In the genomic region with DNA sequence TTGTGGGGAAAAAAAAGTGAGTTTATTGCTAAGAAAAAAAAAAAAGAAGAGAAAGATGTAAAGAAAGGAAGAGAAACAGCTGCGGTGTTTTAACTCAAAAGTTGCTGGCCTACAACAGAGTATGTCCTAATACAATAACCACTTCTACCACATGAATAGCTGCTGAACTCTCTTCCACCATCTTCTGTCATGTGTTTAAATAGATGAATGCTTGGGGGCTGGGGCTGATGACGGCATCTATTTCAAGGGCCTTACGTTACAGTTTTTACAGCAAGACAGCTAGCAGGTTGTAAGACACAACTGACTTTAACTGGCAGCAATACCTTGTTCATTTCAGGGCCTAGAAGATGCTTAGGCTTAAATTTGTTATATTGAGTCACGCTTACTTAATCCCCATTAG, we compare ENCODE assay signal across 1 cellular context.
TF ChIP-seq lines count a peak whose summit lies in the region.

No MANE protein-coding gene starts in this region.

TF ChIP-seq in IMR-90, 13 proteins besides CTCF, POLR2A, EP300 and RAD21 (continued from another document):
- TF ChIP-seq, protein P1, sequence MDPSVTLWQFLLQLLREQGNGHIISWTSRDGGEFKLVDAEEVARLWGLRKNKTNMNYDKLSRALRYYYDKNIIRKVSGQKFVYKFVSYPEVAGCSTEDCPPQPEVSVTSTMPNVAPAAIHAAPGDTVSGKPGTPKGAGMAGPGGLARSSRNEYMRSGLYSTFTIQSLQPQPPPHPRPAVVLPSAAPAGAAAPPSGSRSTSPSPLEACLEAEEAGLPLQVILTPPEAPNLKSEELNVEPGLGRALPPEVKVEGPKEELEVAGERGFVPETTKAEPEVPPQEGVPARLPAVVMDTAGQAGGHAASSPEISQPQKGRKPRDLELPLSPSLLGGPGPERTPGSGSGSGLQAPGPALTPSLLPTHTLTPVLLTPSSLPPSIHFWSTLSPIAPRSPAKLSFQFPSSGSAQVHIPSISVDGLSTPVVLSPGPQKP (IDR thresholded peaks at IDR 0.05; ENCODE audit: borderline replicate concordance, low read depth, low read length): no peak
- TF ChIP-seq, protein P2, sequence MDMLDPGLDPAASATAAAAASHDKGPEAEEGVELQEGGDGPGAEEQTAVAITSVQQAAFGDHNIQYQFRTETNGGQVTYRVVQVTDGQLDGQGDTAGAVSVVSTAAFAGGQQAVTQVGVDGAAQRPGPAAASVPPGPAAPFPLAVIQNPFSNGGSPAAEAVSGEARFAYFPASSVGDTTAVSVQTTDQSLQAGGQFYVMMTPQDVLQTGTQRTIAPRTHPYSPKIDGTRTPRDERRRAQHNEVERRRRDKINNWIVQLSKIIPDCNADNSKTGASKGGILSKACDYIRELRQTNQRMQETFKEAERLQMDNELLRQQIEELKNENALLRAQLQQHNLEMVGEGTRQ (IDR thresholded peaks at IDR 0.05; ENCODE audit: low read depth, low read length): no peak
- TF ChIP-seq BHLHE40 (IDR thresholded peaks at IDR 0.05; ENCODE audit: low read depth, low read length): no peak
- TF ChIP-seq RCOR1 (IDR thresholded peaks at IDR 0.05; ENCODE audit: insufficient replicate concordance, low read length): no peak
